Comparison of ENCODE assay signal across 32 cellular contexts in genomic region chrX:27765718-27766117, GRCh38. TPM values are rescaled to one million over a fixed set of nuclear protein-coding genes. Genes with fewer than 3 reads are reported as not detected.
"Had no signal": no experiment of that assay in that cellular context is flagged by ENCODE, and none has a peak within 500 bp of the region (broad histone marks: within the 10 kb centered on the region; RNA-seq: fewer than 3 reads in every experiment).

No MANE protein-coding gene starts in this region.

- H3K4me3 ChIP-seq: adrenal gland, body of pancreas, esophagus muscularis mucosa, gastroesophageal sphincter, heart right ventricle, hepatocyte had no signal

- H3K9me3 ChIP-seq: adrenal gland, body of pancreas, esophagus muscularis mucosa, gastroesophageal sphincter, heart right ventricle had no signal

- H3K27ac ChIP-seq: adrenal gland, body of pancreas, esophagus muscularis mucosa, gastroesophageal sphincter, heart right ventricle, hepatocyte, WERI-Rb-1 had no signal

- H3K79me2 ChIP-seq: hepatocyte had no signal

- DNase-seq: activated B cell treated with CpG ODN at 0.5 μM for 24 hours; activated CD4-positive, alpha-beta T cell treated with anti-CD3 and anti-CD28 coated beads for 48 hours; activated CD4-positive, alpha-beta T cell treated with anti-CD3 and anti-CD28 coated beads, Interleukin-2, amount 50 U/mL, for 1 hour; activated CD4-positive, alpha-beta T cell treated with anti-CD3 and anti-CD28 coated beads, Interleukin-2, amount 50 U/mL, for 48 hours; activated CD8-positive, alpha-beta memory T cell treated with anti-CD3 and anti-CD28 coated beads for 24 hours; activated CD8-positive, alpha-beta T cell treated with anti-CD3 and anti-CD28 coated beads for 36 hours; activated effector memory CD4-positive, alpha-beta T cell treated with Interleukin-2 at 50 U/mL for 16 hours; activated naive CD4-positive, alpha-beta T cell treated with anti-CD3 and anti-CD28 coated beads for 36 hours; activated naive CD8-positive, alpha-beta T cell treated with anti-CD3 and anti-CD28 coated beads for 36 hours; activated naive CD8-positive, alpha-beta T cell treated with anti-CD3 and anti-CD28 coated beads, Interleukin-2, amount 50 U/mL, for 24 hours; activated T-cell treated with anti-CD3 and anti-CD28 coated beads, Interleukin-2, amount 50 U/mL, for 4 hours; adrenal gland; amygdala; aorta; body of pancreas; caudate nucleus; cortex of kidney; dermis blood vessel endothelial cell; effector CD4-positive, alpha-beta T cell; effector memory CD8-positive, alpha-beta T cell; erythroblast; foreskin melanocyte; heart right ventricle; T1000; WERI-Rb-1 had no signal

- ATAC-seq: activated CD4-positive, CD25-positive, alpha-beta regulatory T cell treated with anti-CD3 and anti-CD28 coated beads, Interleukin-2, amount 50 U/mL, for 24 hours; activated CD8-positive, alpha-beta T cell treated with anti-CD3 and anti-CD28 coated beads for 36 hours; activated naive CD8-positive, alpha-beta T cell treated with anti-CD3 and anti-CD28 coated beads, Interleukin-2, amount 50 U/mL, for 24 hours; activated T-cell treated with anti-CD3 and anti-CD28 coated beads, Interleukin-2, amount 50 U/mL, for 4 hours; activated T-helper 17 cell treated with anti-CD3 and anti-CD28 coated beads, Interleukin-2, amount 50 U/mL, for 72 hours; body of pancreas; effector memory CD8-positive, alpha-beta T cell; gastroesophageal sphincter; heart right ventricle had no signal

- H3K27me3 ChIP-seq: adrenal gland, body of pancreas, esophagus muscularis mucosa, gastroesophageal sphincter, heart right ventricle, hepatocyte had no signal

- H3K4me1 ChIP-seq: adrenal gland, body of pancreas, esophagus muscularis mucosa, gastroesophageal sphincter, heart right ventricle had no signal

- H3K4me2 ChIP-seq: hepatocyte had no signal

- H3K36me3 ChIP-seq: adrenal gland, esophagus muscularis mucosa, gastroesophageal sphincter, heart right ventricle, WERI-Rb-1 had no signal

- H2AFZ ChIP-seq: hepatocyte had no signal

RNA-seq across cellular contexts. Expression of gene MAGEB10, which starts 42.1 kb away (rescaled TPM):
- total RNA-seq: activated B cell treated with CpG ODN at 0.5 μM for 24 hours; activated CD8-positive, alpha-beta T cell treated with anti-CD3 and anti-CD28 coated beads for 36 hours; activated naive CD4-positive, alpha-beta T cell treated with anti-CD3 and anti-CD28 coated beads for 36 hours; activated naive CD8-positive, alpha-beta T cell treated with anti-CD3 and anti-CD28 coated beads for 36 hours; activated T-cell treated with anti-CD3 and anti-CD28 coated beads, Interleukin-2, amount 50 U/mL, for 4 hours; activated T-helper 17 cell treated with anti-CD3 and anti-CD28 coated beads, Interleukin-2, amount 50 U/mL, for 72 hours; adrenal gland; aorta; body of pancreas; chondrocyte; dermis blood vessel endothelial cell; esophagus muscularis mucosa; gastroesophageal sphincter; glomerular endothelial cell; heart right ventricle; hepatocyte had no signal
- polyA plus RNA-seq: adrenal gland, aorta, heart right ventricle, hepatocyte had no signal
